In the genomic region with DNA sequence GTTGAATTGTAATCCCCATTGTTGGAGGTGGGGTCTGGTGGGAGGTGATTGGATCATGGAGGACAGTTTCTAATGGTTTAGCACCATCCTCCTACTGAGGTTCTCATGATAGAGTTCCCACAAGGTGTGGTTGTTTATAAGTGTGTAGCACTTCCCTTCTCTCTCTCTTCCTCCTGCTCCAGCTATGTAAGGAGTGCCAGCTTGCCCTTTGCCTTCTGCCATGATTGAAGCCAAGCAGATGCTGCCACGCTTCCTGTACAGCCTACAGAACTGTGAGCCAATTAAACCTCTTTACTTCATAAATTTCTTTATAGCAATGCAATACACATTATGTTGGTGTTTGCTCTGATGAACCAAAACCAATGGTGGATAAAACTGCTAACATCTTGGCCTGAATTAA, we compare ENCODE assay signal across 1 cellular context.
TF ChIP-seq lines count a peak whose summit lies in the region.

No MANE protein-coding gene starts in this region.

TF ChIP-seq in SK-N-SH treated with all-trans-retinoic acid at 6 μM for 48 hours, 23 proteins besides CTCF, POLR2A, EP300 and RAD21 (continued from another document):
- TF ChIP-seq CSRNP3 (CRISPR knock-in tag; IDR thresholded peaks at IDR 0.05) = no peak
TF ChIP-seq in SK-N-SH treated with all-trans-retinoic acid at 6 μM for 48 hours: peak in this region for 0.
